ENCODE assay signal across 8 cellular contexts in genomic region chr3:123723527-123724168, GRCh38.
DNase-seq lines count a peak whose midpoint lies in the region; ATAC-seq, FAIRE-seq and TF ChIP-seq lines count a peak whose summit lies in the region.

No MANE protein-coding gene starts in this region.

- H4K20me1 ChIP-seq in keratinocyte (ENCODE audit: control insufficient read depth, extremely low read depth, insufficient read depth, low read length), result no peaks in the 10 kb centered on the region

- H3K79me2 ChIP-seq in keratinocyte (ENCODE audit: control insufficient read depth, insufficient read depth, low read length), result no peaks in the 10 kb centered on the region

- no peaks in the 10 kb centered on the region for H3K27me3 ChIP-seq in CD8-positive, alpha-beta T cell (ENCODE audit: insufficient read depth, low read length)
- H3K27me3 ChIP-seq in breast epithelium (no peaks in the 10 kb centered on the region), keratinocyte (ENCODE audit: control insufficient read depth, extremely low read depth, insufficient read depth, low read length) (no peaks in the 10 kb centered on the region)

- no peak overlapping the region for H3K4me3 Mint-ChIP-seq in CD8-positive, alpha-beta T cell
- no peak overlapping the region for H3K4me3 Mint-ChIP-seq in T-helper 17 cell

- H3K4me3 ChIP-seq in CD8-positive, alpha-beta T cell (ENCODE audit: low read depth, low read length), result no peak overlapping the region
- H3K4me3 ChIP-seq in breast epithelium, result no peak overlapping the region
- H3K4me3 ChIP-seq in keratinocyte (ENCODE audit: control insufficient read depth in 2 of 3, extremely low read depth in 1 of 3, insufficient read depth in 2 of 3, low read depth in 1 of 3, low read length in 3 of 3), result no peak overlapping the region

- no peaks in the 10 kb centered on the region for H3K36me3 Mint-ChIP-seq in CD8-positive, alpha-beta T cell
- H3K36me3 Mint-ChIP-seq in T-helper 17 cell (ENCODE audit: low read depth), result peaks cover 2% of the 10 kb centered on the region

- H3K27me3 Mint-ChIP-seq in CD8-positive, alpha-beta T cell (ENCODE audit: low read depth), result peaks cover 6% of the 10 kb centered on the region
- peaks cover 35% of the 10 kb centered on the region for H3K27me3 Mint-ChIP-seq in T-helper 17 cell

- dilution Hi-C loops in keratinocyte (cut with MboI; ENCODE audit: extremely low pct_ligation_motif_present, low sequenced_read_pairs), result no loop called here

- CTCF ChIA-PET in CD8-positive, alpha-beta T cell (lab: Charles Lee), result interaction anchor here (0.6 to 2.2 kb wide), 15 partner anchors 9 to 100 kb away, joined by 3 to 8 read pairs (median 3); no protein-coding TSS in a partner anchor

- H2AFZ ChIP-seq in keratinocyte (ENCODE audit: control insufficient read depth, low read length), result peak overlapping the region; percentile 93

- H3K4me1 ChIP-seq in CD8-positive, alpha-beta T cell (ENCODE audit: insufficient read depth, low read length), result no peaks in the 10 kb centered on the region
- H3K4me1 ChIP-seq in breast epithelium (no peaks in the 10 kb centered on the region), keratinocyte (ENCODE audit: control insufficient read depth, extremely low read depth, insufficient read depth, low read length) (peaks cover 9% of the 10 kb centered on the region)

- no peaks in the 10 kb centered on the region for H3K9me3 Mint-ChIP-seq in CD8-positive, alpha-beta T cell

- no peak overlapping the region for H3K27ac ChIP-seq in CD8-positive, alpha-beta T cell (ENCODE audit: low read depth, low read length)
- H3K27ac ChIP-seq in breast epithelium (peak overlapping the region in 1 of 2 donors; percentile 48), keratinocyte (ENCODE audit: control insufficient read depth, insufficient read depth, low read length) (no peak overlapping the region)

- no peaks in the 10 kb centered on the region for H3K9me1 ChIP-seq in keratinocyte (ENCODE audit: control insufficient read depth, extremely low read depth, insufficient read depth, low read length)

- no peaks in the 10 kb centered on the region for H3K4me1 Mint-ChIP-seq in CD8-positive, alpha-beta T cell (ENCODE audit: low read depth)
- peaks cover 3% of the 10 kb centered on the region for H3K4me1 Mint-ChIP-seq in T-helper 17 cell

- H3K36me3 ChIP-seq in CD8-positive, alpha-beta T cell (ENCODE audit: insufficient read depth, low read length), result no peaks in the 10 kb centered on the region
- H3K36me3 ChIP-seq in breast epithelium (no peaks in the 10 kb centered on the region), keratinocyte (ENCODE audit: control insufficient read depth in 2 of 2, extremely low read depth in 1 of 2, insufficient read depth in 2 of 2, low read length in 2 of 2) (no peaks in the 10 kb centered on the region)

- H3K9me3 ChIP-seq in CD8-positive, alpha-beta T cell (ENCODE audit: low read length), result no peaks in the 10 kb centered on the region
- H3K9me3 ChIP-seq in T-helper 17 cell (ENCODE audit: control insufficient read depth, low read length, poor library complexity, severe bottlenecking) (no peaks in the 10 kb centered on the region), breast epithelium (no peaks in the 10 kb centered on the region), keratinocyte (ENCODE audit: control insufficient read depth, low read depth, low read length) (no peaks in the 10 kb centered on the region)

- intact Hi-C loops in CD8-positive, alpha-beta T cell (cut with DNase I, micrococcal nuclease), result loop anchor here in 1 of 2 experiments (5.0 kb wide), 1 partner anchor 396 kb away; no protein-coding TSS in a partner anchor
- intact Hi-C loops in breast epithelium (cut with DNase I; ENCODE audit: low total_unique reads), result no loop called here

- H3K4me2 ChIP-seq in keratinocyte (ENCODE audit: control insufficient read depth, extremely low read depth, insufficient read depth, low read depth, low read length), result peak overlapping the region; percentile 47

- H3K27ac Mint-ChIP-seq in CD8-positive, alpha-beta T cell, result no peak overlapping the region
- no peak overlapping the region for H3K27ac Mint-ChIP-seq in T-helper 17 cell

- no peak for TF ChIP-seq POLR2A in breast epithelium (IDR thresholded peaks at IDR 0.05)

- peak in 5 of 7 experiments; percentile 6 to 32 (median 30) for DNase-seq in CD8-positive, alpha-beta T cell
- DNase-seq in NCI-H1694 treated with DMSO at 0.1 percent for 48 hours (lab: John Stamatoyannopoulos, UW), result peak; percentile 84
- peak in 1 of 3 donors; percentile 13 for DNase-seq in T-helper 17 cell
- DNase-seq in breast epithelium (ENCODE audit: low spot score in 2 of 2), result peak in 1 of 2 donors; percentile 59
- no peak for DNase-seq in keratinocyte (ENCODE audit: low read depth, low spot score)
- peak; percentile 34 to 43 for DNase-seq in stimulated activated CD4-positive, alpha-beta T cell treated with anti-CD3 and anti-CD28 coated beads, Interleukin-2, amount 100 ng/mL, for 48 hours

- FAIRE-seq in keratinocyte (lab: Jason Lieb, UNC), result peak; percentile 97

- H3K9ac ChIP-seq in keratinocyte (ENCODE audit: control insufficient read depth, extremely low read depth, insufficient read depth, low read length), result no peak overlapping the region

- POLR2A ChIA-PET in CD8-positive, alpha-beta T cell (lab: Charles Lee), result no interaction called here

- TF ChIP-seq CTCF in CD8-positive, alpha-beta T cell (IDR thresholded peaks at IDR 0.05), result peak; percentile 73
- TF ChIP-seq CTCF in breast epithelium (IDR thresholded peaks at IDR 0.05) (peak; percentile 68 to 80 (median 74)), keratinocyte (optimal IDR thresholded peaks at IDR 0.05 in 1 of 3, IDR thresholded peaks at IDR 0.05 in 1 of 3, conservative IDR thresholded peaks at IDR 0.05 in 1 of 3; ENCODE audit: extremely low read depth in 1 of 3, insufficient read depth in 2 of 3, low read length in 3 of 3) (peak; percentile 87 to 94 (median 88))

- ATAC-seq in CD8-positive, alpha-beta T cell, result peak; percentile 51
- ATAC-seq in GM21367 (IDR thresholded peaks at IDR 0.05; ENCODE audit: unreplicated experiment) (peak; percentile 51), T-helper 17 cell (peak; percentile 80), GM21737 (IDR thresholded peaks at IDR 0.05; ENCODE audit: unreplicated experiment) (no peak)
